In the genomic region with DNA sequence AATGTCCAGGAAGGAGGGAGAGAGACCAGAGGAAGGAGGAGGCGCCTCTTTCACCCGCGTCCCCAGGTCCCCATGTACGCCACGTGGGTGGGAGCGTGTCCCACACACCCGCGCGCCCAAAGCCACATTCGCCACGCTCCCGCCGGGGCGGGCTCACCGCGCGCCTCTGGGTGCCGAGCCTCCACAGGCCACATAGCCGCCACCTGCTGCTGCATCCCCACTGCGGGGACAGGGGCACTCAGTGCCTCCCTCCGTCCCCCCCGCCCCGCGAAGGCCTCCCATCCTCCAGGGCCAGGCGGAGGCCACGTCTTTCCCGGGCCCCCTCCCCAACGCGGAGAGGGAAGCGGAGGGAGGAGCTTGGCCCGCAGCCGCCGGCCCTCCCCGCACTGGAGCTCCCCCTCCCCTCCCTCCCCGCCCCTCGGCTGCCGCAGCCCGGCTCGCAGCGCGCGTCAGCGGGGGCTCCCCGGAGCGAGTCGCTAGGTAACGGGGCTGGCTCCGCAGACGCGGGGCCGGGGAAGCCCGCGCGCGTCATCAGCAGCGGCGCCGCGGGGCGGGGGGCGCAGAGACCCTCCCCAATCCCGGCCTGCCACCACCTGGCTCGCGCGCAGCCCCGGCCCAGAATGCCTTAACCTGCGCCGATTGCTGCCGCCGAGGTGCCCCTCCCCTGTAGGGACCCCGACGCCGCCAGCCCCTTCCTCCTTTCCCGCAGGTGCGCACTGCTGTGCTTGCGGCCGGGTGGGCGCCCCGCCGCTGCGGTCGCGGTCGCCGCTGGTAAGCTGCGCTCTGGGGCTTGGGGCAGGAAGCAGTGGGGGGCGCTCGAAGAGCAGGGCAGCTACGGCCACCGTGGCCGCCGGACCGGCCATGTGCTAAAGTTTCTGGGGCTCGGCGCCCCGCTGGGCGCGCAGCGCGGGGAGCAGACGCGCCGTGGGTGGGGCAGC, we compare ENCODE assay signal across 11 cellular contexts. TPM values are rescaled to one million over a fixed set of nuclear protein-coding genes. Genes with fewer than 3 reads are reported as not detected.
A peak's percentile ranks its signal among the peaks of the same experiment; 100 is the strongest.
DNase-seq lines count a peak whose midpoint lies in the region; ATAC-seq and TF ChIP-seq lines count a peak whose summit lies in the region.
"Had no signal": no experiment of that assay in that cellular context is flagged by ENCODE, and none has a peak within 500 bp of the region (broad histone marks: within the 10 kb centered on the region; RNA-seq: fewer than 3 reads in every experiment).

No MANE protein-coding gene starts in this region.

- H3K9me3 ChIP-seq in cardiac muscle cell (ENCODE audit: low read depth) = no peaks in the 10 kb centered on the region
- no peaks in the 10 kb centered on the region for H3K9me3 ChIP-seq in iPS DF 6.9 (ENCODE audit: control insufficient read depth, insufficient read depth, low read length)
- H3K9me3 ChIP-seq in tibial artery = no peaks in the 10 kb centered on the region

- DNase-seq in cardiac muscle cell (ENCODE audit: low read depth in 1 of 2, low spot score in 1 of 2) = peak in 1 of 2 donors; percentile 55
- no peak for DNase-seq in Right ventricle myocardium inferior (ENCODE audit: missing footprints)
- peak; percentile 79 for DNase-seq in NCI-H748 (lab: John Stamatoyannopoulos, UW; ENCODE audit: unreplicated experiment)
- DNase-seq in iPS DF 6.9 (ENCODE audit: low read depth, low spot score) = no peak
- DNase-seq in tibial artery = no peak
- DNase-seq in activated T-cell treated with anti-CD3 and anti-CD28 coated beads, Interleukin-2, amount 50 U/mL, for 48 hours = no peak
- DNase-seq: CD4-positive, alpha-beta T cell; stimulated activated naive CD4-positive, alpha-beta T cell treated with Interleukin-2 at 50 U/mL for 16 hours had no signal

- TF ChIP-seq CTCF in cardiac muscle cell (IDR thresholded peaks at IDR 0.05; ENCODE audit: low read depth, low read length) (no peak), tibial artery (IDR thresholded peaks at IDR 0.05) (no peak)

- WGBS in iPS DF 6.9 (ENCODE audit: insufficient coverage, insufficient read length) = no CpG with 5 or more reads among the region's 103 CpGs

- H3K27me3 ChIP-seq in cardiac muscle cell (peaks cover 56% of the 10 kb centered on the region), iPS DF 6.9 (ENCODE audit: control insufficient read depth, insufficient read depth, low read length) (no peaks in the 10 kb centered on the region), tibial artery (peaks cover 0 to 56% of the 10 kb centered on the region in 2 donors)

- H3K4me1 ChIP-seq in cardiac muscle cell (ENCODE audit: low read depth) (peaks cover 4% of the 10 kb centered on the region), iPS DF 6.9 (ENCODE audit: control insufficient read depth, insufficient read depth, low read length) (peaks cover 3% of the 10 kb centered on the region), tibial artery (peaks cover 0 to 14% (median 14%) of the 10 kb centered on the region in 4 donors)

- no peak for ATAC-seq in Right ventricle myocardium inferior
- ATAC-seq in activated CD4-positive, CD25-positive, alpha-beta regulatory T cell treated with anti-CD3 and anti-CD28 coated beads, Interleukin-2, amount 50 U/mL, for 24 hours = no peak
- ATAC-seq in HG03097 (IDR thresholded peaks at IDR 0.05; ENCODE audit: low FRiP score, unreplicated experiment) = no peak

- H3K27ac ChIP-seq in cardiac muscle cell = no peak overlapping the region
- no peak overlapping the region for H3K27ac ChIP-seq in iPS DF 6.9 (ENCODE audit: low read length)
- no peak overlapping the region for H3K27ac ChIP-seq in tibial artery

- peak overlapping the region; percentile 72 for H3K4me3 ChIP-seq in cardiac muscle cell
- H3K4me3 ChIP-seq in iPS DF 6.9 (ENCODE audit: low read length) = peak overlapping the region; percentile 47; the same call in 1 of the 2 replicates
- H3K4me3 ChIP-seq in tibial artery = peak overlapping the region; percentile 26 to 48

- intact Hi-C loops in Right ventricle myocardium inferior (cut with DNase I) = no loop called here
- intact Hi-C loops in tibial artery (cut with DNase I; ENCODE audit: low total_unique reads) = no loop called here

- H3K36me3 ChIP-seq in cardiac muscle cell = no peaks in the 10 kb centered on the region
- no peaks in the 10 kb centered on the region; the same call in 1 of the 2 replicates for H3K36me3 ChIP-seq in iPS DF 6.9 (ENCODE audit: control insufficient read depth, insufficient read depth, low read length)
- H3K36me3 ChIP-seq in tibial artery = no peaks in the 10 kb centered on the region

RNA-seq across cellular contexts. Expression of gene TUNAR, which starts 0.5 kb away (rescaled TPM):
- total RNA-seq in cardiac muscle cell (0.67 and 1.3 TPM in 2 replicates), Right ventricle myocardium inferior (not detected)
- 0.18 and 2.9 TPM in 2 replicates for polyA plus RNA-seq in cardiac muscle cell
- total RNA-seq: CD4-positive, alpha-beta T cell; skeletal muscle tissue had no signal
